In genomic region chr2:66897181-66897580, GRCh38 we compare ENCODE assay signal across 16 cellular contexts.
A peak's percentile ranks its signal among the peaks of the same experiment; 100 is the strongest.
DNase-seq lines count a peak whose midpoint lies in the region; ATAC-seq and TF ChIP-seq lines count a peak whose summit lies in the region.
"Had no signal": no experiment of that assay in that cellular context is flagged by ENCODE, and none has a peak within 500 bp of the region (broad histone marks: within the 10 kb centered on the region; RNA-seq: fewer than 3 reads in every experiment).

No MANE protein-coding gene starts in this region.

- TF ChIP-seq POLR2A in sigmoid colon (IDR thresholded peaks at IDR 0.05) (no peak), prostate gland (IDR thresholded peaks at IDR 0.05) (no peak)

- no peaks in the 10 kb centered on the region for H3K36me3 ChIP-seq in sigmoid colon
- no peaks in the 10 kb centered on the region for H3K36me3 ChIP-seq in prostate gland
- H3K36me3 ChIP-seq: thoracic aorta had no signal

- peaks cover 0 to 45% (median 32%) of the 10 kb centered on the region in 4 donors for H3K4me1 ChIP-seq in sigmoid colon
- H3K4me1 ChIP-seq in prostate gland (replicated peaks), result no peaks in the 10 kb centered on the region
- H3K4me1 ChIP-seq: parathyroid adenoma had no signal

- H3K4me3 ChIP-seq in foreskin fibroblast (ENCODE audit: low read depth in 1 of 2, low read length in 2 of 2) (no peak overlapping the region), sigmoid colon (no peak overlapping the region), prostate gland (no peak overlapping the region)
- H3K4me3 ChIP-seq: thoracic aorta had no signal

- H3K9me3 ChIP-seq in sigmoid colon (no peaks in the 10 kb centered on the region), prostate gland (no peaks in the 10 kb centered on the region)
- H3K9me3 ChIP-seq: thoracic aorta had no signal

- WGBS in sigmoid colon, 2 donors, result 70 to 80% methylated on average over 1 of the region's 1 CpG
- WGBS in prostate gland, result 54% methylated on average over 1 of the region's 1 CpG

- ATAC-seq in SK-N-SH treated with all-trans-retinoic acid at 6 μM for 48 hours (peak; percentile 85), GM21786 (IDR thresholded peaks at IDR 0.05; ENCODE audit: unreplicated experiment) (no peak)
- ATAC-seq: T-cell had no signal

- peak; percentile 22 for DNase-seq in COLO829 (ENCODE audit: low spot score)
- DNase-seq in foreskin fibroblast, result peak; percentile 52 to 80
- peak; percentile 74 for DNase-seq in sigmoid colon
- no peak for DNase-seq in prostate gland (ENCODE audit: low spot score)
- no peak for DNase-seq in SKM-1 treated with dmso at 0.1 percent for 144 hours (lab: John Stamatoyannopoulos, UW; ENCODE audit: unreplicated experiment)
- DNase-seq in NK-92 treated with Interleukin-12 subunit alpha and Interleukin-12 subunit beta, amount 100 ng/mL, for 24 hours (lab: John Stamatoyannopoulos, UW), result no peak
- DNase-seq: activated B cell treated with CpG ODN at 0.5 μM for 24 hours, AML-193, GOT3, NCI-H2081 treated with DMSO at 0.1 percent for 48 hours, NCI-H526 treated with DMSO at 0.1 percent for 48 hours, T-cell had no signal

- peak overlapping the region; percentile 7 to 91 (median 63) for H3K27ac ChIP-seq in sigmoid colon
- H3K27ac ChIP-seq in prostate gland, result peak overlapping the region in 1 of 2 donors; percentile 10
- H3K27ac ChIP-seq: parathyroid adenoma had no signal

- H3K27me3 ChIP-seq in sigmoid colon (no peaks in the 10 kb centered on the region), prostate gland (replicated peaks; ENCODE audit: insufficient read depth) (no peaks in the 10 kb centered on the region)

- intact Hi-C loops in sigmoid colon (cut with DNase I), result loop anchor here (5.0 to 10.0 kb wide), 3 partner anchors 100 to 948 kb away; no protein-coding TSS in a partner anchor
- intact Hi-C loops in prostate gland (cut with DNase I), result loop anchor here (10.0 kb wide), 1 partner anchor 948 kb away; no protein-coding TSS in a partner anchor

- TF ChIP-seq CTCF in foreskin fibroblast (IDR thresholded peaks at IDR 0.05; ENCODE audit: low read depth, low read length), result no peak
- no peak for TF ChIP-seq CTCF in sigmoid colon (IDR thresholded peaks at IDR 0.05)
- TF ChIP-seq CTCF in prostate gland (IDR thresholded peaks at IDR 0.05), result no peak

- TF ChIP-seq EP300 in sigmoid colon (IDR thresholded peaks at IDR 0.05), result peak in 2 of 4 donors; percentile 72 to 76

TF ChIP-seq in SK-N-SH treated with all-trans-retinoic acid at 6 μM for 48 hours, 23 proteins besides CTCF, POLR2A, EP300 and RAD21:
- TF ChIP-seq GLIS3 (CRISPR knock-in tag; IDR thresholded peaks at IDR 0.05) (no peak), ZNF8 (CRISPR knock-in tag; IDR thresholded peaks at IDR 0.05) (no peak), ISL1 (CRISPR knock-in tag; IDR thresholded peaks at IDR 0.05) (no peak), PPARA (CRISPR knock-in tag; IDR thresholded peaks at IDR 0.05; ENCODE audit: borderline replicate concordance) (no peak), ZNF565 (CRISPR knock-in tag; conservative IDR thresholded peaks at IDR 0.05; ENCODE audit: low read depth) (no peak), CSDC2 (CRISPR knock-in tag; IDR thresholded peaks at IDR 0.05) (no peak), POU6F1 (CRISPR knock-in tag; IDR thresholded peaks at IDR 0.05; ENCODE audit: borderline replicate concordance, low read depth) (no peak), PATZ1 (CRISPR knock-in tag; IDR thresholded peaks at IDR 0.05; ENCODE audit: borderline replicate concordance) (no peak), ARNTL (CRISPR knock-in tag; IDR thresholded peaks at IDR 0.05; ENCODE audit: borderline replicate concordance, low read depth) (no peak), ZFP3 (CRISPR knock-in tag; IDR thresholded peaks at IDR 0.05) (no peak), ZFP30 (CRISPR knock-in tag; IDR thresholded peaks at IDR 0.05) (no peak)

Comparison
In these comparisons a context has a peak if more than half of its experiments do, and no peak if none do; other contexts are left out.
1. DNase-seq: peak in COLO829 (single experiment), foreskin fibroblast (2 of 2) and sigmoid colon (single experiment); none in prostate gland (single experiment), SKM-1 treated with dmso at 0.1 percent for 144 hours (single experiment) and NK-92 treated with Interleukin-12 subunit alpha and Interleukin-12 subunit beta, amount 100 ng/mL, for 24 hours (single experiment).